In genomic region chr19:16773939-16774338, GRCh38 we compare ENCODE assay signal across 2 cellular contexts.
TF ChIP-seq lines count a peak whose summit lies in the region.

No MANE protein-coding gene starts in this region.

TF ChIP-seq in H1, 55 proteins besides CTCF, POLR2A, EP300 and RAD21:
- no peak for TF ChIP-seq CTBP2 (IDR thresholded peaks at IDR 0.05; ENCODE audit: borderline replicate concordance, insufficient read depth, insufficient read length, low read length)
- TF ChIP-seq POU5F1 (IDR thresholded peaks at IDR 0.05; ENCODE audit: low read depth, low read length): no peak
- TF ChIP-seq ZNF274 (IDR thresholded peaks at IDR 0.05; ENCODE audit: borderline replicate concordance, extremely low read depth, low read length): no peak
- TF ChIP-seq KDM1A (IDR thresholded peaks at IDR 0.05; ENCODE audit: borderline replicate concordance, low read length): no peak
- no peak for TF ChIP-seq SP4 (IDR thresholded peaks at IDR 0.05; ENCODE audit: low read length)
- TF ChIP-seq SIX5 (IDR thresholded peaks at IDR 0.05; ENCODE audit: low read depth, low read length): no peak
- TF ChIP-seq CHD1 (IDR thresholded peaks at IDR 0.05; ENCODE audit: low read depth, low read length): no peak
- no peak for TF ChIP-seq TCF12 (IDR thresholded peaks at IDR 0.05; ENCODE audit: low read depth, low read length)
- TF ChIP-seq USF2 (IDR thresholded peaks at IDR 0.05; ENCODE audit: low read length): no peak
- no peak for TF ChIP-seq MAX (IDR thresholded peaks at IDR 0.05)
TF ChIP-seq in H1: peak in this region for 0.

TF ChIP-seq in GM23338, 12 proteins besides CTCF, POLR2A, EP300 and RAD21:
- no peak for TF ChIP-seq ETS1 (IDR thresholded peaks at IDR 0.05)
- TF ChIP-seq EZH2phosphoT487 (IDR thresholded peaks at IDR 0.05; ENCODE audit: unreplicated experiment): no peak
- TF ChIP-seq ZNF462 (CRISPR knock-in tag; IDR thresholded peaks at IDR 0.05): no peak
- TF ChIP-seq STAT1 (IDR thresholded peaks at IDR 0.05; ENCODE audit: unreplicated experiment): no peak
- no peak for TF ChIP-seq EZH2 (IDR thresholded peaks at IDR 0.05; ENCODE audit: low read depth, unreplicated experiment)
- TF ChIP-seq ZNF114 (CRISPR knock-in tag; IDR thresholded peaks at IDR 0.05): no peak
- no peak for TF ChIP-seq REST (IDR thresholded peaks at IDR 0.05; ENCODE audit: unreplicated experiment)
- no peak for TF ChIP-seq CREB1 (CRISPR knock-in tag; IDR thresholded peaks at IDR 0.05; ENCODE audit: low read depth)
- TF ChIP-seq ZNF331 (CRISPR knock-in tag; IDR thresholded peaks at IDR 0.05; ENCODE audit: low read depth): no peak
- no peak for TF ChIP-seq NANOG (IDR thresholded peaks at IDR 0.05; ENCODE audit: borderline replicate concordance)
